In genomic region chr16:85607796-85608514, GRCh38 we compare ENCODE assay signal across 14 cellular contexts. TPM values are rescaled to one million over a fixed set of nuclear protein-coding genes. Genes with fewer than 3 reads are reported as not detected.
DNase-seq lines count a peak whose midpoint lies in the region; ATAC-seq and TF ChIP-seq lines count a peak whose summit lies in the region.
"Had no signal": no experiment of that assay in that cellular context is flagged by ENCODE, and none has a peak within 500 bp of the region (broad histone marks: within the 10 kb centered on the region; RNA-seq: fewer than 3 reads in every experiment).

No MANE protein-coding gene starts in this region.

- H3K4me3 ChIP-seq in Panc1 (ENCODE audit: low read depth in 2 of 2, low read length in 2 of 2) (no peak overlapping the region), mesenchymal stem cell (ENCODE audit: insufficient read depth in 1 of 2, low read depth in 1 of 2, low read length in 2 of 2) (no peak overlapping the region), stomach (no peak overlapping the region)
- H3K4me3 ChIP-seq: A549, SJSA1 had no signal

- H3K9ac ChIP-seq in mesenchymal stem cell (ENCODE audit: low read length) = no peak overlapping the region

- H3K27me3 ChIP-seq in Panc1 (ENCODE audit: control insufficient read depth, insufficient read depth, low read length) (no peaks in the 10 kb centered on the region), mesenchymal stem cell (ENCODE audit: control insufficient read depth in 1 of 2, insufficient read depth in 1 of 2, low read length in 2 of 2) (no peaks in the 10 kb centered on the region), stomach (no peaks in the 10 kb centered on the region)
- H3K27me3 ChIP-seq: SJSA1 had no signal

- no peak for TF ChIP-seq CTCF in Panc1 (IDR thresholded peaks at IDR 0.05)
- TF ChIP-seq CTCF in stomach (IDR thresholded peaks at IDR 0.05) = no peak

- POLR2A ChIA-PET in Panc1 (lab: Charles Lee) = interaction anchor here (0.6 kb wide), 1 partner anchor 20 kb away, joined by 3 read pairs; no protein-coding TSS in a partner anchor

- H4K8ac ChIP-seq in mesenchymal stem cell (ENCODE audit: low read length) = peak overlapping the region; percentile 78

- no TSS peak for BruUV-seq in Panc1 (replicated peaks; lab: Mats Ljungman, UMichigan)

- H2BK120ac ChIP-seq in mesenchymal stem cell (ENCODE audit: low read depth, low read length) = peak overlapping the region; percentile 64

- 46% methylated on average over 13 of the region's 14 CpGs for WGBS in mesenchymal stem cell
- 61 to 78% (median 67%) methylated on average over 11 to 14 of the region's 14 CpGs for WGBS in stomach, 5 donors

- H2AK5ac ChIP-seq in mesenchymal stem cell (ENCODE audit: low read length, severe bottlenecking) = peak overlapping the region; percentile 53

- H3K9me3 ChIP-seq in Panc1 (ENCODE audit: control insufficient read depth, insufficient read depth, low read depth, low read length) = no peaks in the 10 kb centered on the region
- no peaks in the 10 kb centered on the region for H3K9me3 ChIP-seq in mesenchymal stem cell (ENCODE audit: control insufficient read depth, low read length)
- no peaks in the 10 kb centered on the region for H3K9me3 ChIP-seq in stomach
- H3K9me3 ChIP-seq: A549, SJSA1 had no signal

- H3K27ac ChIP-seq in Panc1 (ENCODE audit: low read length) (peak overlapping the region; percentile 75), mesenchymal stem cell (ENCODE audit: low read length, poor library complexity, severe bottlenecking) (no peak overlapping the region), stomach (peak overlapping the region in 4 of 5 donors; percentile 25 to 56 (median 44))
- H3K27ac ChIP-seq: A549, SJSA1 had no signal

- H3K36me3 ChIP-seq in Panc1 (ENCODE audit: control insufficient read depth, insufficient read depth, low read length) (no peaks in the 10 kb centered on the region), mesenchymal stem cell (ENCODE audit: control insufficient read depth in 1 of 2, insufficient read depth in 2 of 2, low read depth in 1 of 2, low read length in 2 of 2) (peaks cover 0 to 13% of the 10 kb centered on the region in 2 experiments), stomach (no peaks in the 10 kb centered on the region)

- in situ Hi-C loops in Panc1 (cut with HindIII; ENCODE audit: low pct_unique_long_range_greater_than_20kb, low sequenced_read_pairs) = no loop called here

- H2BK12ac ChIP-seq in mesenchymal stem cell (ENCODE audit: low read length in 2 of 2) = peak overlapping the region in 1 of 2 experiments; percentile 45

- H3K23ac ChIP-seq in mesenchymal stem cell (ENCODE audit: low read length in 2 of 2) = peak overlapping the region in 1 of 2 experiments; percentile 77

- no peak overlapping the region for H2AFZ ChIP-seq in mesenchymal stem cell (ENCODE audit: low read depth, low read length)

- H3K4me2 ChIP-seq in mesenchymal stem cell (ENCODE audit: low read length, poor library complexity, severe bottlenecking) = no peak overlapping the region
- H3K4me2 ChIP-seq: A549 had no signal

- CTCF ChIA-PET in Panc1 (lab: Charles Lee) = interaction anchor here (0.7 kb wide), 1 partner anchor 1965 kb away, joined by 4 read pairs; no protein-coding TSS in a partner anchor

- peak overlapping the region; percentile 46 for H2BK15ac ChIP-seq in mesenchymal stem cell (ENCODE audit: low read depth, poor library complexity, severe bottlenecking)

- H3K4ac ChIP-seq in mesenchymal stem cell (ENCODE audit: low read depth in 1 of 2, low read length in 2 of 2) = peak overlapping the region; percentile 58 to 71

- H2BK5ac ChIP-seq in mesenchymal stem cell (ENCODE audit: low read depth, low read length, poor library complexity, severe bottlenecking) = no peak overlapping the region

- no peak for ATAC-seq in Panc1
- no peak for ATAC-seq in HG02588 (IDR thresholded peaks at IDR 0.05; ENCODE audit: unreplicated experiment)
- ATAC-seq: A549; activated T-helper 17 cell treated with anti-CD3 and anti-CD28 coated beads, Interleukin-2, amount 50 U/mL, for 72 hours had no signal

- H3K18ac ChIP-seq in mesenchymal stem cell (ENCODE audit: low read depth in 1 of 2, low read length in 2 of 2) = peak overlapping the region; percentile 61 to 72

- H3K14ac ChIP-seq in mesenchymal stem cell (ENCODE audit: low read length in 2 of 2) = peak overlapping the region in 1 of 2 experiments; percentile 53

- H4K91ac ChIP-seq in mesenchymal stem cell (ENCODE audit: low read length) = no peak overlapping the region

- DNase-seq in NCI-H82 treated with DMSO at 0.1 percent for 48 hours (lab: John Stamatoyannopoulos, UW; ENCODE audit: unreplicated experiment) (peak; percentile 46), NCI-H82 (lab: John Stamatoyannopoulos, UW) (no peak), Panc1 (ENCODE audit: low read depth, low spot score) (no peak), mesenchymal stem cell (no peak), stomach (no peak), D341Med (ENCODE audit: low spot score) (no peak)
- no peak for DNase-seq in NK-92 treated with Interleukin-12 subunit alpha and Interleukin-12 subunit beta, amount 100 ng/mL, for 24 hours (lab: John Stamatoyannopoulos, UW)
- DNase-seq: amniotic stem cell, COR-L47, NCI-H1092 had no signal

- no peak for TF ChIP-seq POLR2A in stomach (IDR thresholded peaks at IDR 0.05)

- peaks cover 46% of the 10 kb centered on the region for H3K79me1 ChIP-seq in mesenchymal stem cell (replicated peaks; ENCODE audit: low read length, poor library complexity, severe bottlenecking)

- no peak for TF ChIP-seq EP300 in stomach (IDR thresholded peaks at IDR 0.05)

- H3K4me1 ChIP-seq in Panc1 (ENCODE audit: control insufficient read depth, insufficient read depth, low read length) (peaks cover 64% of the 10 kb centered on the region), mesenchymal stem cell (ENCODE audit: control insufficient read depth, insufficient read depth, low read depth, low read length) (peaks cover 44% of the 10 kb centered on the region), stomach (peaks cover 54 to 87% (median 80%) of the 10 kb centered on the region in 4 donors)

- intact Hi-C loops in Panc1 (cut with micrococcal nuclease; ENCODE audit: unreplicated experiment) (no loop called here), stomach (cut with DNase I; ENCODE audit: low total_unique reads) (loop anchor here (5.0 kb wide), 2 partner anchors 51 to 181 kb away; no protein-coding TSS in a partner anchor)

RNA-seq across cellular contexts. Expression of gene GSE1, which starts 5.2 kb away (rescaled TPM):
- total RNA-seq in Panc1 (2021; ENCODE audit: unreplicated experiment) (97.5 TPM), stomach (100 to 1,000 TPM in 4 of 5 donors, 10 to 100 TPM in 1; 58.2 to 294 (median 141) TPM)
- 79.9 TPM for polyA plus RNA-seq in Panc1 (2012; ENCODE audit: insufficient read length)
- 39.2 TPM for polyA plus RNA-seq in mesenchymal stem cell (2013, experiment 1 of 2)
- polyA plus RNA-seq in mesenchymal stem cell (2013, experiment 2 of 2) = 38.5 TPM
- polyA plus RNA-seq in stomach = 10 to 100 TPM; 11.8 to 21.1 (median 12.9) TPM
